In the genomic region with DNA sequence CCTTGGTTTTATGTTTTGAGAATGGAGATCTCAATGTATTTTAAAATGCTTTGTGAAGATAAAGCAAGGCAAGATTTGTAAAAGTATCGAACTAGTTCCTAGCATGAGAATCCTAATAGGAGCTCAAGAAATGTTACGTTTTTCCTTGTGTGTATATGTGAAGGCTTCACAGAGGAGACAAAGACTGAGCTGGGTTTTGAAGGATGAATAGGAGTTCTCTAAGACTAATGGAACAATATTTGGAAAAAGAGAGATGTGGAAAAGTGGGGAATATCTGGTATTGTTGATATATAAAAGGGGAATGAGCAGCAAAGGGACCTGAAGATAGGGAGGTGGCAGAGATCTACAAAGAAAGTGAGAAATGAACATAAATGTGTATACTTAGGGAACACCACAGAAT, we compare ENCODE assay signal across 3 cellular contexts.
"Had no signal": no experiment of that assay in that cellular context is flagged by ENCODE, and none has a peak within 500 bp of the region (broad histone marks: within the 10 kb centered on the region; RNA-seq: fewer than 3 reads in every experiment).

No MANE protein-coding gene starts in this region.

- DNase-seq: GDM1, GF-D8 had no signal

- H3K4me3 ChIP-seq: GM12878 had no signal

- ATAC-seq: GM12878 had no signal
